Comparison of ENCODE assay signal across 9 cellular contexts in the genomic region with DNA sequence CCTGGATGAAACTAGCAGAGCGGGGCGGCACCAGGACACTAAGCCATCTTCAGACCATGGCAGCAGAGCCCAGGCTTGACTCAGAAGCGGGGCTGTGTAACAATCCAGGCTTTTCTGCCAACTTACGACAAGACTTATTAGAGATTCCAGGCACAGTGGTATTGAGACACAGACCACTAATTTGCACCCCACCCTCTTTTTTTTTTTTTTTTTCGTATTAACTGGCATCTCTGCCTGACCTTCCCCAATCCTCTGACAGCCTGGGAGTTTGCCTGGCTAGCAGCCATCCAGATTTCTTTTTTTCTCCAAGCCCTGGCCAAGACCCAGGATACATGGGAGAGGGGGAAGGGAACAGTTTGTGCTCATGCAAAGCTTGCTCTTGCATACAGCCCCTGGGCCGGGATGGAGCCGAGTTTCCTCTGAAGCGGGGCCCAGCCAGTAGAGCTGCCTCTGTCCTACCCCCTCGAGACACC.
DNase-seq lines count a peak whose midpoint lies in the region; ATAC-seq and TF ChIP-seq lines count a peak whose summit lies in the region.
"Had no signal": no experiment of that assay in that cellular context is flagged by ENCODE, and none has a peak within 500 bp of the region (broad histone marks: within the 10 kb centered on the region; RNA-seq: fewer than 3 reads in every experiment).

No MANE protein-coding gene starts in this region.

- TF ChIP-seq POLR2A in gastrocnemius medialis (IDR thresholded peaks at IDR 0.05), result no peak

- peak; percentile 34 for DNase-seq in M059J (ENCODE audit: low read depth)
- DNase-seq in astrocyte of the hippocampus (ENCODE audit: low read depth, low spot score), result peak; percentile 75
- DNase-seq in right atrium auricular region (ENCODE audit: low spot score), result peak; percentile 81
- DNase-seq in gastrocnemius medialis, result peak; percentile 11 to 53

- TF ChIP-seq CTCF in right atrium auricular region (IDR thresholded peaks at IDR 0.05) (no peak), gastrocnemius medialis (IDR thresholded peaks at IDR 0.05 in 4 of 5, conservative IDR thresholded peaks at IDR 0.05 in 1 of 5) (no peak)

- H3K4me3 ChIP-seq in right atrium auricular region, result no peak overlapping the region
- no peak overlapping the region for H3K4me3 ChIP-seq in gastrocnemius medialis

- ATAC-seq in gastrocnemius medialis (peak; percentile 73 to 75), GM21723 (IDR thresholded peaks at IDR 0.05; ENCODE audit: unreplicated experiment) (no peak), GM21619 (IDR thresholded peaks at IDR 0.05; ENCODE audit: unreplicated experiment) (no peak), esophagus mucosa (no peak)
- ATAC-seq in activated CD4-positive, CD25-positive, alpha-beta regulatory T cell treated with anti-CD3 and anti-CD28 coated beads, Interleukin-2, amount 50 U/mL, for 24 hours, result no peak

- H3K9me3 ChIP-seq in right atrium auricular region (no peaks in the 10 kb centered on the region), gastrocnemius medialis (no peaks in the 10 kb centered on the region)
- H3K9me3 ChIP-seq: Caco-2 had no signal

- in situ Hi-C loops in gastrocnemius medialis (cut with MboI; ENCODE audit: low sequenced_read_pairs in 4 of 4), result no loop called here

- intact Hi-C loops in gastrocnemius medialis (cut with DNase I; ENCODE audit: low total_unique reads), result loop anchor here (5.0 kb wide), 1 partner anchor 183 kb away; a partner anchor contains a TSS

- H3K27me3 ChIP-seq in right atrium auricular region (no peaks in the 10 kb centered on the region), gastrocnemius medialis (no peaks in the 10 kb centered on the region)

- H3K4me1 ChIP-seq in right atrium auricular region (peaks cover 0 to 50% of the 10 kb centered on the region in 2 donors), gastrocnemius medialis (no peaks in the 10 kb centered on the region)
- H3K4me1 ChIP-seq: Caco-2 had no signal

- H3K27ac ChIP-seq in right atrium auricular region (peak overlapping the region in 1 of 2 donors; percentile 47), gastrocnemius medialis (no peak overlapping the region)

- H3K36me3 ChIP-seq in right atrium auricular region (no peaks in the 10 kb centered on the region), gastrocnemius medialis (no peaks in the 10 kb centered on the region)

Comparison
In these comparisons a context has a peak if more than half of its experiments do, and no peak if none do; other contexts are left out.
1. ATAC-seq: peak in gastrocnemius medialis (2 of 2); none in GM21723 (single experiment), activated CD4-positive, CD25-positive, alpha-beta regulatory T cell treated with anti-CD3 and anti-CD28 coated beads, Interleukin-2, amount 50 U/mL, for 24 hours (0 of 2), GM21619 (single experiment) and esophagus mucosa (single experiment).
2. Peak in every context shown above with its lines, with median percentiles within 50 percentile points of each other: DNase-seq.